Comparison of ENCODE assay signal across 8 cellular contexts in genomic region chr2:3558205-3559014, GRCh38. TPM values are rescaled to one million over a fixed set of nuclear protein-coding genes. Genes with fewer than 3 reads are reported as not detected.
DNase-seq lines count a peak whose midpoint lies in the region; ATAC-seq and TF ChIP-seq lines count a peak whose summit lies in the region.

Gene RNASEH1, minus strand, starts transcription at chr2:3558333. Its CDS starts 73 bp downstream, at chr2:3558260.

- H3K27ac ChIP-seq in RWPE2 (ENCODE audit: poor library complexity, severe bottlenecking) (peak within 1 kb of the TSS; percentile 63), fibroblast of lung (ENCODE audit: insufficient read depth, low read length) (peak within 1 kb of the TSS; percentile 91)
- H3K27ac ChIP-seq in naive thymus-derived CD4-positive, alpha-beta T cell (ENCODE audit: low read depth, low read length): peak within 1 kb of the TSS; percentile 98

- peak within 1 kb of the TSS; percentile 91 for H3K4me3 Mint-ChIP-seq in activated T-helper 2 cell treated with anti-CD3 and anti-CD28 coated beads, Interferon-gamma antibody, Interleukin-2, Interleukin-4, amounts not matched to agents 10 μg/mL and 5 μg/mL and 100 μg/mL, durations not matched to agents 14 hours and 24 hours and 36 hours (ENCODE audit: low read depth)
- H3K4me3 Mint-ChIP-seq in naive thymus-derived CD4-positive, alpha-beta T cell: peak within 1 kb of the TSS; percentile 86 to 93 (median 92)
- H3K4me3 Mint-ChIP-seq in stimulated activated naive B cell treated with anti-CD40 and anti-IgM and Interleukin-4, amounts not matched to agents 10 μg/mL and 1 μg/mL and 100 μg/mL, for 72 hours: peak within 1 kb of the TSS; percentile 90 to 97

- H3K4me1 ChIP-seq in RWPE2 (ENCODE audit: insufficient read depth, poor library complexity, severe bottlenecking) (peaks cover 7% of the 10 kb centered on the region), fibroblast of lung (ENCODE audit: control insufficient read depth, extremely low read depth, insufficient read depth, low read length) (no peaks in the 10 kb centered on the region)
- H3K4me1 ChIP-seq in naive thymus-derived CD4-positive, alpha-beta T cell (ENCODE audit: control insufficient read depth in 2 of 2, insufficient read depth in 2 of 2, low read length in 2 of 2): peaks cover 11 to 17% of the 10 kb centered on the region in 2 donors

- CTCF ChIA-PET in naive thymus-derived CD4-positive, alpha-beta T cell (lab: Charles Lee): interaction anchor here (0.8 to 1.0 kb wide), 2 partner anchors 93 to 179 kb away, joined by 3 to 5 read pairs; partner anchors contain the start of gene TRAPPC12

- H3K9ac ChIP-seq in fibroblast of lung (ENCODE audit: insufficient read depth, low read length): peak within 1 kb of the TSS; percentile 95

- peak; percentile 97 for ATAC-seq in RWPE2 (ENCODE audit: low read depth)
- peak; percentile 98 for ATAC-seq in naive thymus-derived CD4-positive, alpha-beta T cell
- ATAC-seq in stimulated activated naive B cell treated with anti-CD40 and anti-IgM and Interleukin-4, amounts not matched to agents 10 μg/mL and 1 μg/mL and 100 μg/mL, for 72 hours (replicated peaks): peak; percentile 94 to 97

- peaks cover 26% of the 10 kb centered on the region for H3K79me2 ChIP-seq in fibroblast of lung (ENCODE audit: control insufficient read depth, insufficient read depth, low read length)

- no peaks in the 10 kb centered on the region for H4K20me1 ChIP-seq in fibroblast of lung (ENCODE audit: control insufficient read depth, extremely low read depth, insufficient read depth, low read length)

- peak within 1 kb of the TSS; percentile 94 for H3K27ac Mint-ChIP-seq in activated T-helper 2 cell treated with anti-CD3 and anti-CD28 coated beads, Interferon-gamma antibody, Interleukin-2, Interleukin-4, amounts not matched to agents 10 μg/mL and 5 μg/mL and 100 μg/mL, durations not matched to agents 14 hours and 24 hours and 36 hours
- H3K27ac Mint-ChIP-seq in naive thymus-derived CD4-positive, alpha-beta T cell: peak within 1 kb of the TSS; percentile 90 to 98 (median 96)
- H3K27ac Mint-ChIP-seq in stimulated activated naive B cell treated with anti-CD40 and anti-IgM and Interleukin-4, amounts not matched to agents 10 μg/mL and 1 μg/mL and 100 μg/mL, for 72 hours: peak within 1 kb of the TSS; percentile 98

- TF ChIP-seq CTCF in RWPE2 (IDR thresholded peaks at IDR 0.05; ENCODE audit: poor library complexity, severe bottlenecking) (no peak), fibroblast of lung (conservative IDR thresholded peaks at IDR 0.05 in 1 of 2, IDR thresholded peaks at IDR 0.05 in 1 of 2; ENCODE audit: low read depth in 1 of 2, low read length in 2 of 2) (no peak)

- peaks cover 20% of the 10 kb centered on the region for H3K4me1 Mint-ChIP-seq in activated T-helper 2 cell treated with anti-CD3 and anti-CD28 coated beads, Interferon-gamma antibody, Interleukin-2, Interleukin-4, amounts not matched to agents 10 μg/mL and 5 μg/mL and 100 μg/mL, durations not matched to agents 14 hours and 24 hours and 36 hours (ENCODE audit: low read depth)
- H3K4me1 Mint-ChIP-seq in naive thymus-derived CD4-positive, alpha-beta T cell: peaks cover 7 to 48% (median 37%) of the 10 kb centered on the region in 7 donors
- peaks cover 22 to 59% of the 10 kb centered on the region in 2 donors for H3K4me1 Mint-ChIP-seq in stimulated activated naive B cell treated with anti-CD40 and anti-IgM and Interleukin-4, amounts not matched to agents 10 μg/mL and 1 μg/mL and 100 μg/mL, for 72 hours

- peak within 1 kb of the TSS; percentile 95 for H3K4me2 ChIP-seq in fibroblast of lung (ENCODE audit: extremely low read depth, insufficient read depth, low read length)

- no peaks in the 10 kb centered on the region for H3K9me3 Mint-ChIP-seq in activated T-helper 2 cell treated with anti-CD3 and anti-CD28 coated beads, Interferon-gamma antibody, Interleukin-2, Interleukin-4, amounts not matched to agents 10 μg/mL and 5 μg/mL and 100 μg/mL, durations not matched to agents 14 hours and 24 hours and 36 hours
- H3K9me3 Mint-ChIP-seq in naive thymus-derived CD4-positive, alpha-beta T cell: no peaks in the 10 kb centered on the region
- peaks cover 0 to 3% of the 10 kb centered on the region in 2 donors for H3K9me3 Mint-ChIP-seq in stimulated activated naive B cell treated with anti-CD40 and anti-IgM and Interleukin-4, amounts not matched to agents 10 μg/mL and 1 μg/mL and 100 μg/mL, for 72 hours

- DNase-seq in EH (ENCODE audit: low read depth) (peak; percentile 99), H4 (ENCODE audit: low spot score) (peak; percentile 92), LoVo (ENCODE audit: low spot score) (peak; percentile 98), RWPE2 (ENCODE audit: low spot score) (peak; percentile 98), fibroblast of lung (ENCODE audit: low read depth in 2 of 2) (peak; percentile 99)
- DNase-seq in activated T-helper 2 cell treated with anti-CD3 and anti-CD28 coated beads, Interferon-gamma antibody, Interleukin-2, Interleukin-4, amounts not matched to agents 10 μg/mL and 5 μg/mL and 100 μg/mL, durations not matched to agents 14 hours and 24 hours and 36 hours (ENCODE audit: low spot score): peak; percentile 97
- DNase-seq in naive thymus-derived CD4-positive, alpha-beta T cell: peak; percentile 94 to 100 (median 97)
- DNase-seq in stimulated activated naive B cell treated with anti-CD40 and anti-IgM and Interleukin-4, amounts not matched to agents 10 μg/mL and 1 μg/mL and 100 μg/mL, for 72 hours: peak; percentile 99

- POLR2A ChIA-PET in naive thymus-derived CD4-positive, alpha-beta T cell (lab: Charles Lee): interaction anchor here (0.6 to 5.4 kb wide), 10 partner anchors 11 to 180 kb away, joined by 3 to 55 read pairs (median 7); partner anchors contain the start of genes ADI1, EIPR1, RPS7 and TRAPPC12

- H3K27me3 ChIP-seq in RWPE2 (ENCODE audit: insufficient read depth, poor library complexity, severe bottlenecking): no peaks in the 10 kb centered on the region
- no peaks in the 10 kb centered on the region for H3K27me3 ChIP-seq in fibroblast of lung (ENCODE audit: control insufficient read depth, insufficient read depth, low read length)
- no peaks in the 10 kb centered on the region for H3K27me3 ChIP-seq in naive thymus-derived CD4-positive, alpha-beta T cell (ENCODE audit: control insufficient read depth in 2 of 2, insufficient read depth in 2 of 2, low read length in 2 of 2)

- peak within 1 kb of the TSS; percentile 72 for H3K4me3 ChIP-seq in RWPE2 (ENCODE audit: severe bottlenecking)
- peak within 1 kb of the TSS; percentile 61 to 98 (median 83) for H3K4me3 ChIP-seq in fibroblast of lung (replicated peaks in 1 of 4; ENCODE audit: control extremely low read depth in 1 of 4, insufficient read depth in 1 of 4, low read depth in 3 of 4, low read length in 4 of 4)
- peak within 1 kb of the TSS; percentile 72 for H3K4me3 ChIP-seq in naive thymus-derived CD4-positive, alpha-beta T cell (ENCODE audit: low read length)

- H3K9me3 ChIP-seq in RWPE2 (ENCODE audit: severe bottlenecking) (no peaks in the 10 kb centered on the region), fibroblast of lung (ENCODE audit: control insufficient read depth, insufficient read depth, low read depth, low read length) (no peaks in the 10 kb centered on the region)
- H3K9me3 ChIP-seq in naive thymus-derived CD4-positive, alpha-beta T cell (ENCODE audit: control insufficient read depth in 2 of 3, low read length in 3 of 3): no peaks in the 10 kb centered on the region

- H3K36me3 ChIP-seq in RWPE2 (ENCODE audit: low read depth): peaks cover 50% of the 10 kb centered on the region
- H3K36me3 ChIP-seq in fibroblast of lung (ENCODE audit: control insufficient read depth, insufficient read depth, low read length): peaks cover 6% of the 10 kb centered on the region
- H3K36me3 ChIP-seq in naive thymus-derived CD4-positive, alpha-beta T cell (ENCODE audit: control insufficient read depth in 2 of 3, insufficient read depth in 3 of 3, low read length in 3 of 3): peaks cover 0 to 40% (median 7%) of the 10 kb centered on the region in 3 experiments

- intact Hi-C loops in activated T-helper 2 cell treated with anti-CD3 and anti-CD28 coated beads, Interferon-gamma antibody, Interleukin-2, Interleukin-4, amounts not matched to agents 10 μg/mL and 5 μg/mL and 100 μg/mL, durations not matched to agents 14 hours and 24 hours and 36 hours (cut with micrococcal nuclease): loop anchor here (1.0 to 2.0 kb wide), 6 partner anchors 17 to 181 kb away; partner anchors contain the start of genes ADI1, EIPR1 and RPS7
- intact Hi-C loops in naive thymus-derived CD4-positive, alpha-beta T cell (cut with micrococcal nuclease): loop anchor here (1.0 to 5.0 kb wide), 8 partner anchors 17 to 946 kb away; partner anchors contain the start of genes ADI1 (in 2 of the 2), EIPR1 (in 2 of the 2) and RPS7 (in 2 of the 2)

- H3K27me3 Mint-ChIP-seq in activated T-helper 2 cell treated with anti-CD3 and anti-CD28 coated beads, Interferon-gamma antibody, Interleukin-2, Interleukin-4, amounts not matched to agents 10 μg/mL and 5 μg/mL and 100 μg/mL, durations not matched to agents 14 hours and 24 hours and 36 hours (ENCODE audit: low read depth): no peaks in the 10 kb centered on the region
- no peaks in the 10 kb centered on the region for H3K27me3 Mint-ChIP-seq in naive thymus-derived CD4-positive, alpha-beta T cell
- no peaks in the 10 kb centered on the region for H3K27me3 Mint-ChIP-seq in stimulated activated naive B cell treated with anti-CD40 and anti-IgM and Interleukin-4, amounts not matched to agents 10 μg/mL and 1 μg/mL and 100 μg/mL, for 72 hours

- H2AFZ ChIP-seq in fibroblast of lung (ENCODE audit: low read length): peak within 1 kb of the TSS; percentile 41

- H3K36me3 Mint-ChIP-seq in activated T-helper 2 cell treated with anti-CD3 and anti-CD28 coated beads, Interferon-gamma antibody, Interleukin-2, Interleukin-4, amounts not matched to agents 10 μg/mL and 5 μg/mL and 100 μg/mL, durations not matched to agents 14 hours and 24 hours and 36 hours (ENCODE audit: low read depth): peaks cover 66% of the 10 kb centered on the region
- peaks cover 0 to 19% (median 8%) of the 10 kb centered on the region in 5 donors for H3K36me3 Mint-ChIP-seq in naive thymus-derived CD4-positive, alpha-beta T cell
- peaks cover 29 to 47% of the 10 kb centered on the region in 2 donors for H3K36me3 Mint-ChIP-seq in stimulated activated naive B cell treated with anti-CD40 and anti-IgM and Interleukin-4, amounts not matched to agents 10 μg/mL and 1 μg/mL and 100 μg/mL, for 72 hours

RNA-seq across cellular contexts. Expression of gene RNASEH1, which starts in this region (rescaled TPM):
- total RNA-seq in H4 (2014; rRNA removed; shearing (Covaris generic)): 21.9 and 28.1 TPM in 2 replicates
- 29.0 and 30.3 TPM in 2 replicates for total RNA-seq in activated T-helper 2 cell treated with anti-CD3 and anti-CD28 coated beads, Interferon-gamma antibody, Interleukin-2, Interleukin-4, amounts not matched to agents 10 μg/mL and 5 μg/mL and 100 μg/mL, durations not matched to agents 14 hours and 24 hours and 36 hours
- total RNA-seq in fibroblast of lung: 28.5 and 31.2 TPM in 2 replicates
- 23.8 and 28.6 TPM in 2 replicates for polyA plus RNA-seq in fibroblast of lung
- 29.8 and 34.0 TPM in 2 replicates for polyA plus RNA-seq in fibroblast of lung (2012)
- polyA minus RNA-seq in fibroblast of lung (ENCODE audit: low replicate concordance): 12.2 and 18.5 TPM in 2 replicates
- total RNA-seq in naive thymus-derived CD4-positive, alpha-beta T cell: 10 to 100 TPM; 17.6 to 31.2 (median 23.4) TPM
- polyA plus RNA-seq in naive thymus-derived CD4-positive, alpha-beta T cell: 10 to 100 TPM; 31.1 to 37.6 TPM

Comparison
In these comparisons a context has a peak if more than half of its experiments do, and no peak if none do; other contexts are left out.
1. Peak in every context shown above with its lines: DNase-seq, ATAC-seq, H3K4me3 ChIP-seq and H3K27ac ChIP-seq.